ENCODE assay signal across 8 cellular contexts in the genomic region with DNA sequence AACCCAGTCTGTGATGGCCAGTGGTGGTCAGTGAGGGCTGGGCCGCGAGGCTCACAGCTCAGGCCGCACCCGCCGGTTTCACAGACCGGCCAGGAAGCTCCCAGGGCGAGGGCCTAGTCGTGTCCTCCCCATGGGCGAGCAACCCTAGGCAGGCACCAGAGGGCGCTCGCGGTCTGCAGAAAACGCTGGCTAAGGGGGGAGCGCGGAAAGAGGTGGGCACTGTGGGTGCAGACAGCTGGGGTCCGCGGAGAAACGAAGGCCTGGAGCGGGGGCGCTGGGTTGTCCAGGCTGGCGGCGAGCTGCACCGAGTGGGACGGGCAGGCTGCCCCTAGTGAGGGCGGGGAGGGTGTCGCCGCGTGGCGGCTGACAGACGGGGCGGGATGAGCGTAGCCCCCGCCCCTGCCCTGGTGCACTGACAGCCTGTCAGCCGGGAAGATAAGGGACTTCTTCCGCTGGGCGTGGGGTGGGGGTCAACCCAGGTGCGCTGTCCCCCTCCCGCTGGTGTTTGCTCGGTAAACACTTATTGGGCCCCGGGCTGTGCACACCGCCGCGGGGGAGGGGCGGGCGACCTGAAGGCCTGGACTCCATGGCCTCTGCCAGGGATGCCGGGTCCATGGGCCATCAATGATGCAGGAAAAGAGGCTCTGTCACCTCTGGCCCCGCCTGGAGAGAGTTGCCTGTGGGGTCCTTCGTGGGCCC. TPM values are rescaled to one million over a fixed set of nuclear protein-coding genes. Genes with fewer than 3 reads are reported as not detected.
A peak's percentile ranks its signal among the peaks of the same experiment; 100 is the strongest.
DNase-seq lines count a peak whose midpoint lies in the region; ATAC-seq, FAIRE-seq and TF ChIP-seq lines count a peak whose summit lies in the region.

No MANE protein-coding gene starts in this region.

- H3K27me3 ChIP-seq in CD4-positive, alpha-beta memory T cell (ENCODE audit: insufficient read depth, low read length) = no peaks in the 10 kb centered on the region
- peaks cover 16 to 46% (median 40%) of the 10 kb centered on the region in 4 experiments for H3K27me3 ChIP-seq in H1 (replicated peaks in 1 of 4; ENCODE audit: control insufficient read depth in 3 of 4, extremely low read depth in 1 of 4, insufficient read depth in 3 of 4, low read length in 3 of 4)

- H2BK5ac ChIP-seq in H1 (ENCODE audit: low read depth, low read length) = no peak overlapping the region

- H3K4me3 ChIP-seq in CD4-positive, alpha-beta memory T cell (ENCODE audit: low read length in 2 of 2) = no peak overlapping the region
- H3K4me3 ChIP-seq in H1 (ENCODE audit: extremely low read depth in 1 of 4, insufficient read depth in 2 of 4, low read depth in 3 of 4, low read length in 4 of 4) (peak overlapping the region in 3 of 4 experiments; percentile 13 to 49 (median 29); a peak in 4 of 8 replicates), mesodermal cell (ENCODE audit: extremely low read depth, insufficient read depth, low read length, poor library complexity, severe bottlenecking) (peak overlapping the region; percentile 25)

- POLR2A ChIA-PET in CD4-positive, alpha-beta memory T cell (lab: Charles Lee; ENCODE audit: partially characterized antibody) = interaction anchor here (0.6 to 2.3 kb wide), 7 partner anchors 41 to 217 kb away, joined by 3 to 13 read pairs (median 5); a partner anchor contains a TSS
- POLR2A ChIA-PET in H1 (lab: Charles Lee; ENCODE audit: partially characterized antibody) = interaction anchor here (0.6 to 1.2 kb wide), 4 partner anchors 17 to 223 kb away, joined by 3 read pairs; no protein-coding TSS in a partner anchor

- no peak overlapping the region for H2AFZ ChIP-seq in H1 (ENCODE audit: low read length)

- no peak overlapping the region for H3K27ac ChIP-seq in CD4-positive, alpha-beta memory T cell (ENCODE audit: low read depth, low read length)
- H3K27ac ChIP-seq in H1 (ENCODE audit: low read depth, low read length) = no peak overlapping the region
- no peak overlapping the region for H3K27ac ChIP-seq in mesodermal cell (ENCODE audit: low read depth, low read length, severe bottlenecking)

- TF ChIP-seq EP300 in H1 (IDR thresholded peaks at IDR 0.05; ENCODE audit: borderline replicate concordance in 1 of 2, low read depth in 2 of 2, low read length in 2 of 2) = no peak

- peak overlapping the region in 2 of 7 donors; percentile 68 to 80 for H3K27ac Mint-ChIP-seq in CD4-positive, alpha-beta memory T cell

- H3K9me3 ChIP-seq in CD4-positive, alpha-beta memory T cell (ENCODE audit: control insufficient read depth in 1 of 2, low read length in 2 of 2) = no peaks in the 10 kb centered on the region
- no peaks in the 10 kb centered on the region for H3K9me3 ChIP-seq in H1 (ENCODE audit: insufficient read depth in 2 of 2, low read depth in 1 of 2, low read length in 1 of 2)
- H3K9me3 ChIP-seq in mesodermal cell (ENCODE audit: control insufficient read depth, low read length) = no peaks in the 10 kb centered on the region

- no peak overlapping the region for H3K4ac ChIP-seq in H1 (replicated peaks; ENCODE audit: insufficient read length, low read depth, low read length)

- peak; percentile 96 to 98 for TF ChIP-seq RAD21 in H1 (IDR thresholded peaks at IDR 0.05 in 1 of 2, conservative IDR thresholded peaks at IDR 0.05 in 1 of 2; ENCODE audit: low read depth in 2 of 2, low read length in 2 of 2)

- peak; percentile 92 to 94 (median 94) for TF ChIP-seq CTCF in H1 (IDR thresholded peaks at IDR 0.05; ENCODE audit: control extremely low read depth in 1 of 3, insufficient read depth in 1 of 3, low read depth in 1 of 3, low read length in 3 of 3)

- no peak overlapping the region for H3K56ac ChIP-seq in H1 (replicated peaks; ENCODE audit: insufficient read length, low read depth, low read length)

- peaks cover 0 to 11% of the 10 kb centered on the region in 2 experiments for H4K20me1 ChIP-seq in H1 (replicated peaks in 1 of 2; ENCODE audit: control insufficient read depth in 1 of 2, insufficient read depth in 2 of 2, low read length in 2 of 2)

- peak overlapping the region; percentile 62 to 91 (median 84) for H3K4me3 Mint-ChIP-seq in CD4-positive, alpha-beta memory T cell

- H3K23me2 ChIP-seq in H1 (ENCODE audit: low read depth, low read length) = no peaks in the 10 kb centered on the region

- 15% methylated on average over 46 of the region's 48 CpGs; no CpG with 5 or more reads in 1 of the 2 experiments for WGBS in H1 (ENCODE audit: extremely low coverage in 1 of 2, insufficient coverage in 1 of 2, insufficient read length in 1 of 2, insufficient replicate concordance in 2 of 2, low coverage in 1 of 2, low lambda C conversion rate in 2 of 2, missing lambda C conversion rate in 1 of 2), 2 experiments
- WGBS in mesodermal cell (ENCODE audit: insufficient coverage in 2 of 2), 2 experiments = 9 to 13% methylated on average over 45 to 47 of the region's 48 CpGs

- H2AK5ac ChIP-seq in H1 (ENCODE audit: low read depth, low read length) = no peak overlapping the region

- H3K9ac ChIP-seq in H1 (replicated peaks in 1 of 4; ENCODE audit: extremely low read depth in 1 of 4, low read depth in 3 of 4, low read length in 3 of 4) = no peak overlapping the region

- no peak for FAIRE-seq in H1 (lab: Jason Lieb, UNC)

- no peaks in the 10 kb centered on the region for H3K36me3 Mint-ChIP-seq in CD4-positive, alpha-beta memory T cell

- H3K79me2 ChIP-seq in H1 (ENCODE audit: control insufficient read depth in 1 of 2, insufficient read depth in 2 of 2, low read length in 2 of 2) = no peaks in the 10 kb centered on the region

- peak overlapping the region; percentile 82 for H4K8ac ChIP-seq in H1 (ENCODE audit: extremely low read depth, insufficient read depth, low read length)

- H3K79me1 ChIP-seq in H1 (ENCODE audit: low read depth, low read length) = no peaks in the 10 kb centered on the region

- H3K18ac ChIP-seq in H1 (ENCODE audit: extremely low read depth, low read length) = no peak overlapping the region

- peaks cover 11% of the 10 kb centered on the region for H3K4me1 ChIP-seq in CD4-positive, alpha-beta memory T cell (ENCODE audit: insufficient read depth, low read length)
- H3K4me1 ChIP-seq in H1 (replicated peaks in 1 of 4; ENCODE audit: control insufficient read depth in 3 of 4, insufficient read depth in 4 of 4, low read length in 3 of 4) (peaks cover 0 to 4% (median 2%) of the 10 kb centered on the region in 4 experiments; a peak in 2 of 7 replicates), mesodermal cell (ENCODE audit: control insufficient read depth, insufficient read depth, low read length, poor library complexity, severe bottlenecking) (no peaks in the 10 kb centered on the region)

- H3K4me1 Mint-ChIP-seq in CD4-positive, alpha-beta memory T cell = peaks cover 0 to 5% (median 3%) of the 10 kb centered on the region in 4 donors

- ATAC-seq in HG03108 (IDR thresholded peaks at IDR 0.05; ENCODE audit: unreplicated experiment) (peak; percentile 49), GM18868 (IDR thresholded peaks at IDR 0.05; ENCODE audit: unreplicated experiment) (no peak)

- H3K4me2 ChIP-seq in H1 (ENCODE audit: insufficient read depth in 1 of 2, low read depth in 2 of 2, low read length in 2 of 2) = peak overlapping the region in 1 of 2 experiments; percentile 79; a peak in 3 of 4 replicates

- H3K9me3 Mint-ChIP-seq in CD4-positive, alpha-beta memory T cell = peaks cover 0 to 4% (median 0%) of the 10 kb centered on the region in 8 donors

- peak; percentile 72 to 84 (median 77) for DNase-seq in CD4-positive, alpha-beta memory T cell
- DNase-seq in NOMO-1 (lab: John Stamatoyannopoulos, UW; ENCODE audit: unreplicated experiment in 2 of 2) = peak; percentile 64 to 65
- peak; percentile 53 to 90 (median 86) for DNase-seq in activated CD8-positive, alpha-beta memory T cell treated with anti-CD3 and anti-CD28 coated beads for 48 hours (ENCODE audit: low read depth in 2 of 3, low spot score in 2 of 3)
- peak in 1 of 2 experiments; percentile 97 for DNase-seq in H1 (ENCODE audit: low read depth in 1 of 2, low spot score in 2 of 2)
- DNase-seq in stimulated activated CD8-positive, alpha-beta memory T cell treated with anti-CD3 and anti-CD28 coated beads, Interleukin-12 subunit alpha, Interleukin-12 subunit beta, amount 100 ng/mL, for 4 hours (ENCODE audit: low read depth) = peak; percentile 73

- no peak overlapping the region for H2BK20ac ChIP-seq in H1 (ENCODE audit: low read length)

- peak overlapping the region; percentile 97; the same call in 1 of the 2 replicates for H2BK12ac ChIP-seq in H1 (ENCODE audit: low read depth, low read length)

- intact Hi-C loops in CD4-positive, alpha-beta memory T cell (cut with micrococcal nuclease) = loop anchor here (1.0 kb wide), 2 partner anchors 25 to 179 kb away; no protein-coding TSS in a partner anchor

- H3K36me3 ChIP-seq in CD4-positive, alpha-beta memory T cell (ENCODE audit: insufficient read depth, low read length) = no peaks in the 10 kb centered on the region
- no peaks in the 10 kb centered on the region for H3K36me3 ChIP-seq in H1 (ENCODE audit: control insufficient read depth in 2 of 4, insufficient read depth in 4 of 4, low read length in 3 of 4)
- no peaks in the 10 kb centered on the region for H3K36me3 ChIP-seq in mesodermal cell (ENCODE audit: control insufficient read depth, insufficient read depth, low read length)

- no peak overlapping the region for H3K14ac ChIP-seq in H1 (ENCODE audit: insufficient read length)

- peaks cover 2 to 6% of the 10 kb centered on the region in 2 donors for H3K27me3 Mint-ChIP-seq in CD4-positive, alpha-beta memory T cell

- H4K91ac ChIP-seq in H1 (replicated peaks; ENCODE audit: insufficient read length, low read length) = peak overlapping the region; percentile 93

- peak overlapping the region; percentile 99; the same call in 1 of the 2 replicates for H2BK15ac ChIP-seq in H1 (ENCODE audit: low read length)

- TF ChIP-seq POLR2A in H1 (IDR thresholded peaks at IDR 0.05; ENCODE audit: control extremely low read depth in 1 of 2, low read depth in 2 of 2, low read length in 2 of 2) = no peak

- H3K23ac ChIP-seq in H1 (ENCODE audit: insufficient read length) = no peak overlapping the region

- H2BK120ac ChIP-seq in H1 (replicated peaks; ENCODE audit: low read depth, low read length) = no peak overlapping the region

- H4K5ac ChIP-seq in H1 (ENCODE audit: insufficient read length, low read depth, low read length) = peak overlapping the region; percentile 61

- CTCF ChIA-PET in CD4-positive, alpha-beta memory T cell (lab: Charles Lee; ENCODE audit: partially characterized antibody) = interaction anchor here (0.5 to 4.9 kb wide), 31 partner anchors 10 to 223 kb away, joined by 3 to 100 read pairs (median 5); a partner anchor contains a TSS
- CTCF ChIA-PET in H1 (lab: Charles Lee; ENCODE audit: partially characterized antibody) = interaction anchor here (0.6 to 7.0 kb wide), 66 partner anchors 10 to 1950 kb away, joined by 3 to 168 read pairs (median 4); no protein-coding TSS in a partner anchor

RNA-seq across cellular contexts. Expression of a gene that starts 7.5 kb away (rescaled TPM):
- not detected for total RNA-seq in CD4-positive, alpha-beta memory T cell
- polyA plus RNA-seq in CD4-positive, alpha-beta memory T cell = not detected
- total RNA-seq in H1 (2021; fragmentation: NEBNext Ultra II Directional; extraction: Animal tissue kit (Norgen Biotek cat#: 25700)) = not detected in 2 replicates
- polyA plus RNA-seq in H1 (2011; rRNA removed) = 0.36 and 0.66 TPM in 2 replicates
- polyA plus RNA-seq in H1 (2011; cell fraction: cytosol; rRNA removed) = 0.27 TPM
- polyA plus RNA-seq in H1 (2011; cell fraction: nucleus; rRNA removed) = 2.4 TPM
- 0.38 to 0.69 TPM (median 0.55 TPM) in 3 of 4 replicates, not detected in the other for polyA plus RNA-seq in H1 (2012, experiment 1 of 2)
- not detected for polyA plus RNA-seq in H1 (2012, experiment 2 of 2)
- polyA plus RNA-seq in H1 (2013, experiment 1 of 2) = 0.36 TPM
- polyA plus RNA-seq in H1 (2013, experiment 2 of 2) = 0.83 TPM
- not detected in 2 replicates for polyA minus RNA-seq in H1 (2011; rRNA and poly(A)+ RNA removed)
- polyA minus RNA-seq in H1 (2011; cell fraction: cytosol; rRNA and poly(A)+ RNA removed) = not detected
- polyA minus RNA-seq in H1 (2011; cell fraction: nucleus; rRNA and poly(A)+ RNA removed) = 0.60 TPM
- 3.2 TPM for polyA plus RNA-seq in mesodermal cell (2013, experiment 1 of 2)
- 2.3 TPM for polyA plus RNA-seq in mesodermal cell (2013, experiment 2 of 2)

RNA-seq across cellular contexts. Expression of a gene that starts 16.5 kb away (rescaled TPM):
- total RNA-seq in CD4-positive, alpha-beta memory T cell = not detected
- polyA plus RNA-seq in CD4-positive, alpha-beta memory T cell = not detected
- total RNA-seq in H1 (2021; fragmentation: NEBNext Ultra II Directional; extraction: Animal tissue kit (Norgen Biotek cat#: 25700)) = 7.8 and 8.6 TPM in 2 replicates
- 6.0 and 9.1 TPM in 2 replicates for polyA plus RNA-seq in H1 (2011; rRNA removed)
- 6.7 TPM for polyA plus RNA-seq in H1 (2011; cell fraction: cytosol; rRNA removed)
- polyA plus RNA-seq in H1 (2011; cell fraction: nucleus; rRNA removed) = 18.5 TPM
- 5.8 to 13.4 TPM (median 10.9 TPM) in 4 replicates for polyA plus RNA-seq in H1 (2012, experiment 1 of 2)
- 8.4 TPM for polyA plus RNA-seq in H1 (2012, experiment 2 of 2)
- polyA plus RNA-seq in H1 (2013, experiment 1 of 2) = 9.7 TPM
- 9.0 TPM for polyA plus RNA-seq in H1 (2013, experiment 2 of 2)
- polyA minus RNA-seq in H1 (2011; rRNA and poly(A)+ RNA removed) = 7.3 and 8.0 TPM in 2 replicates
- polyA minus RNA-seq in H1 (2011; cell fraction: cytosol; rRNA and poly(A)+ RNA removed) = 2.3 TPM
- 8.8 TPM for polyA minus RNA-seq in H1 (2011; cell fraction: nucleus; rRNA and poly(A)+ RNA removed)
- polyA plus RNA-seq in mesodermal cell (2013, experiment 1 of 2) = 19.2 TPM
- 17.6 TPM for polyA plus RNA-seq in mesodermal cell (2013, experiment 2 of 2)

RNA-seq across cellular contexts. Expression of a gene that starts 29.8 kb away (rescaled TPM):
- total RNA-seq in CD4-positive, alpha-beta memory T cell = not detected
- not detected for polyA plus RNA-seq in CD4-positive, alpha-beta memory T cell
- total RNA-seq in H1 (2021; fragmentation: NEBNext Ultra II Directional; extraction: Animal tissue kit (Norgen Biotek cat#: 25700)) = 0.28 and 0.38 TPM in 2 replicates
- not detected in 2 replicates for polyA plus RNA-seq in H1 (2011; rRNA removed)
- polyA plus RNA-seq in H1 (2011; cell fraction: cytosol; rRNA removed) = not detected
- polyA plus RNA-seq in H1 (2011; cell fraction: nucleus; rRNA removed) = not detected
- not detected in 4 replicates for polyA plus RNA-seq in H1 (2012, experiment 1 of 2)
- 0.10 TPM for polyA plus RNA-seq in H1 (2012, experiment 2 of 2)
- polyA plus RNA-seq in H1 (2013, experiment 1 of 2) = 0.14 TPM
- 0.09 TPM for polyA plus RNA-seq in H1 (2013, experiment 2 of 2)
- polyA minus RNA-seq in H1 (2011; rRNA and poly(A)+ RNA removed) = not detected in 2 replicates
- not detected for polyA minus RNA-seq in H1 (2011; cell fraction: cytosol; rRNA and poly(A)+ RNA removed)
- polyA minus RNA-seq in H1 (2011; cell fraction: nucleus; rRNA and poly(A)+ RNA removed) = not detected
- polyA plus RNA-seq in mesodermal cell (2013, experiment 1 of 2) = 0.77 TPM
- polyA plus RNA-seq in mesodermal cell (2013, experiment 2 of 2) = 0.56 TPM

Comparison
In these comparisons a context has a peak if more than half of its experiments do, and no peak if none do; other contexts are left out.
1. H3K4me3 ChIP-seq: peak in H1 (3 of 4) and mesodermal cell (single experiment); none in CD4-positive, alpha-beta memory T cell (0 of 2).